ENCODE assay signal across 1 cellular context in genomic region chr17:81636505-81637288, GRCh38.
TF ChIP-seq lines count a peak whose summit lies in the region.

NPLOC4 (minus strand) TSS chr17:81637112; CDS start chr17:81636930, 182 bp downstream.
TSPAN10 (plus strand) TSS chr17:81637196; CDS start chr17:81642413, 5,217 bp downstream.

TF ChIP-seq in HepG2, 621 proteins besides CTCF, POLR2A, EP300 and RAD21 (continued from another document and continues in another):
- peak; percentile 79; the same call in 1 of the 2 replicates for TF ChIP-seq HOXA9 (CRISPR knock-in tag; IDR thresholded peaks at IDR 0.05; ENCODE audit: borderline replicate concordance)
- TF ChIP-seq ZBTB43 (CRISPR knock-in tag; conservative IDR thresholded peaks at IDR 0.05): no peak; the same call in 1 of the 2 replicates
- peak; percentile 68 for TF ChIP-seq NFYC (CRISPR knock-in tag; IDR thresholded peaks at IDR 0.05)
- peak; percentile 54; the same call in 1 of the 2 replicates for TF ChIP-seq ZNF7 (CRISPR knock-in tag; IDR thresholded peaks at IDR 0.05)
- no peak for TF ChIP-seq RBAK (CRISPR knock-in tag; IDR thresholded peaks at IDR 0.05)
- no peak for TF ChIP-seq STAT6 (CRISPR knock-in tag; IDR thresholded peaks at IDR 0.05; ENCODE audit: borderline replicate concordance)
- TF ChIP-seq ZNF232 (CRISPR knock-in tag; IDR thresholded peaks at IDR 0.05; ENCODE audit: borderline replicate concordance): no peak
- TF ChIP-seq ZNF264 (CRISPR knock-in tag; IDR thresholded peaks at IDR 0.05): peak; percentile 86
- peak; percentile 91 for TF ChIP-seq ZNF333 (CRISPR knock-in tag; IDR thresholded peaks at IDR 0.05; ENCODE audit: borderline replicate concordance)
- TF ChIP-seq ARNT2 (CRISPR knock-in tag; IDR thresholded peaks at IDR 0.05; ENCODE audit: low read depth): 0 out of 2 replicates have a peak, but pooled peaks have one; percentile 74
- TF ChIP-seq PRDM10 (CRISPR knock-in tag; IDR thresholded peaks at IDR 0.05; ENCODE audit: low read depth): 0 out of 2 replicates have a peak, but pooled peaks have one; percentile 48
- peak; percentile 84; the same call in 1 of the 2 replicates for TF ChIP-seq CBX5 (CRISPR knock-in tag; IDR thresholded peaks at IDR 0.05; ENCODE audit: borderline replicate concordance)
- peak; percentile 91; the same call in 1 of the 2 replicates for TF ChIP-seq ZNF235 (CRISPR knock-in tag; IDR thresholded peaks at IDR 0.05; ENCODE audit: borderline replicate concordance)
- TF ChIP-seq ZFY (CRISPR knock-in tag; IDR thresholded peaks at IDR 0.05): peak; percentile 98
- no peak; the same call in 1 of the 2 replicates for TF ChIP-seq MLXIP (CRISPR knock-in tag; IDR thresholded peaks at IDR 0.05; ENCODE audit: borderline replicate concordance)
- peak; percentile 91 for TF ChIP-seq MEIS2 (CRISPR knock-in tag; IDR thresholded peaks at IDR 0.05)
- TF ChIP-seq ZNF639 (CRISPR knock-in tag; conservative IDR thresholded peaks at IDR 0.05): peak; percentile 97
- no peak for TF ChIP-seq IKZF1 (IDR thresholded peaks at IDR 0.05)
- no peak for TF ChIP-seq ATF1 (CRISPR knock-in tag; IDR thresholded peaks at IDR 0.05)
- peak; percentile 92; the same call in 1 of the 2 replicates for TF ChIP-seq ZNF614 (CRISPR knock-in tag; IDR thresholded peaks at IDR 0.05; ENCODE audit: borderline replicate concordance)
- peak; percentile 97 for TF ChIP-seq KLF6 (CRISPR knock-in tag; IDR thresholded peaks at IDR 0.05)
- no peak for TF ChIP-seq ISX (CRISPR knock-in tag; conservative IDR thresholded peaks at IDR 0.05)
- TF ChIP-seq HNF1A (IDR thresholded peaks at IDR 0.05; ENCODE audit: low read depth): no peak
- peak; percentile 56 for TF ChIP-seq HNF1A (CRISPR knock-in tag; IDR thresholded peaks at IDR 0.05; ENCODE audit: borderline replicate concordance)
- no peak for TF ChIP-seq MTF2 (CRISPR knock-in tag; IDR thresholded peaks at IDR 0.05; ENCODE audit: borderline replicate concordance)
- TF ChIP-seq MAFK (conservative IDR thresholded peaks at IDR 0.05 in 1 of 2, IDR thresholded peaks at IDR 0.05 in 1 of 2; ENCODE audit: low read length in 2 of 2): no peak; a peak in 1 of 4 replicates
- TF ChIP-seq MEF2D (CRISPR knock-in tag; IDR thresholded peaks at IDR 0.05): 0 out of 2 replicates have a peak, but pooled peaks have one; percentile 6
- peak; percentile 75; the same call in 1 of the 2 replicates for TF ChIP-seq NR2C2 (CRISPR knock-in tag; IDR thresholded peaks at IDR 0.05; ENCODE audit: borderline replicate concordance)
- TF ChIP-seq ZNF878 (CRISPR knock-in tag; IDR thresholded peaks at IDR 0.05): peak; percentile 71; the same call in 1 of the 2 replicates
- TF ChIP-seq ELK4 (CRISPR knock-in tag; IDR thresholded peaks at IDR 0.05; ENCODE audit: borderline replicate concordance): no peak
- peak; percentile 85 for TF ChIP-seq ZNF709 (CRISPR knock-in tag; IDR thresholded peaks at IDR 0.05)
- peak; percentile 60; the same call in 1 of the 2 replicates for TF ChIP-seq ZBTB14 (CRISPR knock-in tag; IDR thresholded peaks at IDR 0.05)
- TF ChIP-seq USF2 (IDR thresholded peaks at IDR 0.05; ENCODE audit: low read depth, low read length): no peak
- no peak for TF ChIP-seq USF2 (CRISPR knock-in tag; IDR thresholded peaks at IDR 0.05; ENCODE audit: borderline replicate concordance)
- TF ChIP-seq MAF1 (CRISPR knock-in tag; IDR thresholded peaks at IDR 0.05; ENCODE audit: borderline replicate concordance): peak; percentile 82; the same call in 1 of the 2 replicates
- TF ChIP-seq SRSF1 (optimal IDR thresholded peaks at IDR 0.05; ENCODE audit: low read depth, low read length): peak; percentile 92
- TF ChIP-seq ZNF780A (CRISPR knock-in tag; IDR thresholded peaks at IDR 0.05): no peak
